Comparison of ENCODE assay signal across 8 cellular contexts in genomic region chr18:51196811-51197660, GRCh38. TPM values are rescaled to one million over a fixed set of nuclear protein-coding genes. Genes with fewer than 3 reads are reported as not detected.
DNase-seq lines count a peak whose midpoint lies in the region; ATAC-seq and TF ChIP-seq lines count a peak whose summit lies in the region.

No MANE protein-coding gene starts in this region.

- no peak for TF ChIP-seq CTCF in IMR-90 (conservative IDR thresholded peaks at IDR 0.05; ENCODE audit: low read depth, low read length)
- no peak for TF ChIP-seq CTCF in right lobe of liver (IDR thresholded peaks at IDR 0.05)

- no peak overlapping the region for H2BK15ac ChIP-seq in IMR-90 (ENCODE audit: low read depth, low read length)

- peak overlapping the region; percentile 89 for H3K4ac ChIP-seq in IMR-90 (ENCODE audit: low read depth, low read length)

- H3K27me3 ChIP-seq in IMR-90 (ENCODE audit: control insufficient read depth, insufficient read depth, low read length) (no peaks in the 10 kb centered on the region), right lobe of liver (no peaks in the 10 kb centered on the region)

- intact Hi-C loops in IMR-90 (cut with micrococcal nuclease) (loop anchor here (1.0 to 10.0 kb wide), 4 partner anchors 165 to 375 kb away; partner anchors contain the start of genes ELAC1, MRO and SMAD4), right lobe of liver (cut with DNase I) (no loop called here)

- peak overlapping the region; percentile 96 for H3K9ac ChIP-seq in IMR-90 (ENCODE audit: low read depth, low read length)

- H3K23ac ChIP-seq in IMR-90 (ENCODE audit: low read depth, low read length) = no peak overlapping the region

- H3K4me1 ChIP-seq in IMR-90 (ENCODE audit: control insufficient read depth, insufficient read depth, low read length) (peaks cover 4% of the 10 kb centered on the region; the same call in 1 of the 2 replicates), right lobe of liver (peaks cover 0 to 27% (median 10%) of the 10 kb centered on the region in 4 donors)

- no TSS peak for BruUV-seq in IMR-90 (replicated peaks; lab: Mats Ljungman, UMichigan)

- H3K4me3 Mint-ChIP-seq in stimulated activated memory B cell treated with anti-CD40 and anti-IgM and Interleukin-4, amounts not matched to agents 10 μg/mL and 1 μg/mL and 100 μg/mL, for 72 hours = peak overlapping the region; percentile 96

- no peak overlapping the region for H3K56ac ChIP-seq in IMR-90 (ENCODE audit: extremely low read depth, insufficient read depth, low read length)

- H2AFZ ChIP-seq in IMR-90 (replicated peaks; ENCODE audit: low read length, poor library complexity) = peak overlapping the region; percentile 88

- peaks cover 0 to 18% of the 10 kb centered on the region in 2 experiments; a peak in 2 of 4 replicates for H3K79me1 ChIP-seq in IMR-90 (ENCODE audit: low read depth in 1 of 2, low read length in 2 of 2)

- H3K4me2 ChIP-seq in IMR-90 (ENCODE audit: low read depth, low read length) = no peak overlapping the region

- H4K5ac ChIP-seq in IMR-90 (ENCODE audit: low read depth, low read length) = no peak overlapping the region

- H4K91ac ChIP-seq in IMR-90 (ENCODE audit: insufficient read depth, low read depth, low read length) = peak overlapping the region; percentile 55; the same call in 1 of the 2 replicates

- H4K8ac ChIP-seq in IMR-90 (ENCODE audit: low read depth in 2 of 2, low read length in 2 of 2) = peak overlapping the region in 1 of 2 experiments; percentile 47; a peak in 1 of 4 replicates

- POLR2A ChIA-PET in IMR-90 (lab: Charles Lee; ENCODE audit: unreplicated experiment) = no interaction called here

- H3K9me3 ChIP-seq in IMR-90 (ENCODE audit: control insufficient read depth, insufficient read depth, low read length) (no peaks in the 10 kb centered on the region), right lobe of liver (no peaks in the 10 kb centered on the region)

- H3K27me3 Mint-ChIP-seq in stimulated activated memory B cell treated with anti-CD40 and anti-IgM and Interleukin-4, amounts not matched to agents 10 μg/mL and 1 μg/mL and 100 μg/mL, for 72 hours = no peaks in the 10 kb centered on the region

- in situ Hi-C loops in IMR-90 (cut with MboI; ENCODE audit: low sequenced_read_pairs) = no loop called here

- DNase-seq in Daoy (ENCODE audit: low read depth) (peak; percentile 53), IMR-90 (peak; percentile 51), UCSD-AML1 (lab: John Stamatoyannopoulos, UW; ENCODE audit: unreplicated experiment) (peak; percentile 59), dermis microvascular lymphatic vessel endothelial cell (ENCODE audit: low read depth in 2 of 2) (peak; percentile 22 to 75), right lobe of liver (peak in 2 of 3 donors; percentile 65 to 78)

- H3K36me3 Mint-ChIP-seq in stimulated activated memory B cell treated with anti-CD40 and anti-IgM and Interleukin-4, amounts not matched to agents 10 μg/mL and 1 μg/mL and 100 μg/mL, for 72 hours = peaks cover 7% of the 10 kb centered on the region

- peak overlapping the region; percentile 5; the same call in 1 of the 2 replicates for H3K18ac ChIP-seq in IMR-90 (ENCODE audit: low read depth, low read length)

- H3K27ac Mint-ChIP-seq in stimulated activated memory B cell treated with anti-CD40 and anti-IgM and Interleukin-4, amounts not matched to agents 10 μg/mL and 1 μg/mL and 100 μg/mL, for 72 hours = peak overlapping the region; percentile 83

- H3K9me1 ChIP-seq in IMR-90 (ENCODE audit: insufficient read depth, low read length) = peaks cover 5% of the 10 kb centered on the region

- H2BK120ac ChIP-seq in IMR-90 (ENCODE audit: low read depth, low read length) = no peak overlapping the region; the same call in 1 of the 2 replicates

- H3K4me1 Mint-ChIP-seq in stimulated activated memory B cell treated with anti-CD40 and anti-IgM and Interleukin-4, amounts not matched to agents 10 μg/mL and 1 μg/mL and 100 μg/mL, for 72 hours = peaks cover 32% of the 10 kb centered on the region

- peak overlapping the region; percentile 97 for H2AK9ac ChIP-seq in IMR-90 (replicated peaks; ENCODE audit: low read depth, low read length, poor library complexity)

- no peak overlapping the region for H2AK5ac ChIP-seq in IMR-90 (ENCODE audit: low read depth, low read length)

- no peak overlapping the region for H3K14ac ChIP-seq in IMR-90 (replicated peaks; ENCODE audit: low read depth, low read length)

- H3K9me3 Mint-ChIP-seq in stimulated activated memory B cell treated with anti-CD40 and anti-IgM and Interleukin-4, amounts not matched to agents 10 μg/mL and 1 μg/mL and 100 μg/mL, for 72 hours = no peaks in the 10 kb centered on the region

- H3K27ac ChIP-seq in IMR-90 (ENCODE audit: insufficient read depth, low read length) (peak overlapping the region; percentile 90), right lobe of liver (peak overlapping the region; percentile 84 to 90 (median 89))

- peak overlapping the region; percentile 75 for H2BK5ac ChIP-seq in IMR-90 (ENCODE audit: low read depth, low read length, poor library complexity, severe bottlenecking)

- WGBS in IMR-90 (ENCODE audit: extremely low coverage in 2 of 2, insufficient read length in 1 of 2), 2 experiments = 0% methylated on average over 4 of the region's 102 CpGs; no CpG with 5 or more reads in 1 of the 2 experiments
- WGBS in right lobe of liver (ENCODE audit: insufficient coverage, low coverage, low lambda C conversion rate, missing lambda C conversion rate) = 0% methylated on average over 2 of the region's 102 CpGs

- ATAC-seq in GM21381 (IDR thresholded peaks at IDR 0.05; ENCODE audit: unreplicated experiment) (peak; percentile 8), IMR-90 (ENCODE audit: low read depth) (peak; percentile 22), right lobe of liver (peak in 3 of 4 donors; percentile 2 to 80 (median 4)), GM18873 (IDR thresholded peaks at IDR 0.05; ENCODE audit: low FRiP score, unreplicated experiment) (no peak)
- ATAC-seq in stimulated activated memory B cell treated with anti-CD40 and anti-IgM and Interleukin-4, amounts not matched to agents 10 μg/mL and 1 μg/mL and 100 μg/mL, for 72 hours = peak; percentile 24

- no peak for TF ChIP-seq RAD21 in IMR-90 (IDR thresholded peaks at IDR 0.05; ENCODE audit: low read length)

- H2BK20ac ChIP-seq in IMR-90 (ENCODE audit: low read depth, low read length) = no peak overlapping the region

- peaks cover 36% of the 10 kb centered on the region for H4K20me1 ChIP-seq in IMR-90 (ENCODE audit: insufficient read depth, low read length)

- H3K36me3 ChIP-seq in IMR-90 (ENCODE audit: control insufficient read depth, insufficient read depth, low read length) (no peaks in the 10 kb centered on the region), right lobe of liver (no peaks in the 10 kb centered on the region)

- H3K4me3 ChIP-seq in IMR-90 (ENCODE audit: insufficient read depth, low read depth, low read length) (peak overlapping the region; percentile 98), right lobe of liver (peak overlapping the region; percentile 62 to 82 (median 80))

- TF ChIP-seq POLR2A in IMR-90 (IDR thresholded peaks at IDR 0.05; ENCODE audit: low read depth, low read length) (peak; percentile 79), right lobe of liver (IDR thresholded peaks at IDR 0.05) (no peak)

- CTCF ChIA-PET in IMR-90 (lab: Yijun Ruan, JAX) = interaction anchor here (0.6 kb wide), 1 partner anchor 434 kb away, joined by 5 read pairs; no protein-coding TSS in a partner anchor

- dilution Hi-C loops in IMR-90 (cut with HindIII; ENCODE audit: low sequenced_read_pairs, unreplicated experiment) = no loop called here

TF ChIP-seq in IMR-90, 13 proteins besides CTCF, POLR2A, EP300 and RAD21:
- TF ChIP-seq MXI1 (IDR thresholded peaks at IDR 0.05; ENCODE audit: borderline replicate concordance, low read depth, low read length) (peak; percentile 10; the same call in 1 of the 2 replicates), NFE2L2 (IDR thresholded peaks at IDR 0.05; ENCODE audit: low read depth, low read length) (no peak), FOS (IDR thresholded peaks at IDR 0.05; ENCODE audit: low read depth, low read length) (no peak)
TF ChIP-seq in IMR-90: peak in this region for 1.

RNA-seq across cellular contexts. Expression of gene MEX3C, which starts 0.4 kb away (rescaled TPM):
- total RNA-seq in Daoy (2014; rRNA removed; shearing (Covaris generic)) = 25.5 and 26.1 TPM in 2 replicates
- 42.8 and 50.9 TPM in 2 replicates for total RNA-seq in IMR-90 (2012; rRNA removed)
- polyA plus RNA-seq in IMR-90 (2012; rRNA removed) = 25.9 and 26.0 TPM in 2 replicates
- 9.3 and 15.1 TPM in 2 replicates for polyA plus RNA-seq in IMR-90 (2012; cell fraction: cytosol; rRNA removed)
- 4.1 and 17.7 TPM in 2 replicates for polyA plus RNA-seq in IMR-90 (2012; cell fraction: nucleus; rRNA removed; ENCODE audit: low replicate concordance)
- 29.0 and 30.2 TPM in 2 replicates for total RNA-seq in dermis microvascular lymphatic vessel endothelial cell
- total RNA-seq in right lobe of liver = 10 to 100 TPM in 2 of 6 experiments, 1 to 10 TPM in 4; 8.2 to 13.6 (median 9.6) TPM
